ENCODE assay signal across 15 cellular contexts in the genomic region with DNA sequence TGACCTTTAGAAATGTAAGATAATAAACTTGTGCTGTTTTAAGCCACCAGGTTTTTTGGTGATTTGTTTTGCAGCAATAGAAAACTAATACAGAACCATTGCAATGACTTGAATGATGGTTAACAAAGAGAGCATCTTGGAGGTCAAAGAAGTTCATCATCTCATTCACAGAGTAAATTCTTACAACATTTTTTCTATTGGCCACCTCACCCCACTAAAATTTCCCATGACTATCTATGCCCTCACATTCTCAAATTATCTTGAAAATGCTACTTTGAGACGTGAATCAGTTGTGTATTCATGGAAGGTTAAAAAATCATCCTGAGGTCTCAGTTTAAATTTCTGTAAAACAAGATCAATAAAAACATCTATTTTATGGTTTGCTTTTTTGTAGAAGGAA.
A peak's percentile ranks its signal among the peaks of the same experiment; 100 is the strongest.
DNase-seq lines count a peak whose midpoint lies in the region; ATAC-seq and TF ChIP-seq lines count a peak whose summit lies in the region.
"Had no signal": no experiment of that assay in that cellular context is flagged by ENCODE, and none has a peak within 500 bp of the region (broad histone marks: within the 10 kb centered on the region; RNA-seq: fewer than 3 reads in every experiment).

No MANE protein-coding gene starts in this region.

- no peak for ATAC-seq in mucosa of descending colon
- ATAC-seq in GM19397 (IDR thresholded peaks at IDR 0.05; ENCODE audit: unreplicated experiment), result no peak
- ATAC-seq: GM23338 had no signal

- no peaks in the 10 kb centered on the region for H3K9me3 ChIP-seq in mucosa of descending colon
- H3K9me3 ChIP-seq: BE2C; BLaER1 treated with 17β-estradiol and CSF1 and Interleukin-3, amounts not matched to agents 10 nM and 100 nM had no signal

- TF ChIP-seq CTCF in mucosa of descending colon (IDR thresholded peaks at IDR 0.05), result no peak

- peak; percentile 76 for DNase-seq in EL
- DNase-seq in HCEC 1CT, result peak; percentile 38
- peak; percentile 39 for DNase-seq in amniotic epithelial cell (ENCODE audit: low read depth)
- DNase-seq in mucosa of descending colon, result no peak
- no peak for DNase-seq in AG20443 (ENCODE audit: low spot score)
- DNase-seq: AML-193; BE2C; CD4-positive, alpha-beta T cell; CD8-positive, alpha-beta memory T cell; DMS153; DND-41; H9 had no signal

- intact Hi-C loops in mucosa of descending colon (cut with DNase I, micrococcal nuclease), result no loop called here

- no peak overlapping the region for H3K4me3 ChIP-seq in mucosa of descending colon
- H3K4me3 ChIP-seq: BLaER1 treated with 17β-estradiol and CSF1 and Interleukin-3, amounts not matched to agents 10 nM and 100 nM; GM23338 had no signal

- H3K36me3 ChIP-seq in mucosa of descending colon (ENCODE audit: low read depth), result no peaks in the 10 kb centered on the region
- H3K36me3 ChIP-seq: BE2C; BLaER1 treated with 17β-estradiol and CSF1 and Interleukin-3, amounts not matched to agents 10 nM and 100 nM had no signal

- H3K4me1 ChIP-seq in mucosa of descending colon (ENCODE audit: low read depth), result no peaks in the 10 kb centered on the region
- H3K4me1 ChIP-seq: BE2C; BLaER1 treated with 17β-estradiol and CSF1 and Interleukin-3, amounts not matched to agents 10 nM and 100 nM had no signal

Comparison
In these comparisons a context has a peak if more than half of its experiments do, and no peak if none do; other contexts are left out.
1. DNase-seq: peak in EL (single experiment), HCEC 1CT (single experiment) and amniotic epithelial cell (single experiment); none in mucosa of descending colon (0 of 3) and AG20443 (single experiment).